Comparison of ENCODE assay signal across 31 cellular contexts in genomic region chr6:121873595-121873994, GRCh38.
"Had no signal": no experiment of that assay in that cellular context is flagged by ENCODE, and none has a peak within 500 bp of the region (broad histone marks: within the 10 kb centered on the region; RNA-seq: fewer than 3 reads in every experiment).

No MANE protein-coding gene starts in this region.

- DNase-seq: activated B cell treated with CpG ODN at 0.5 μM for 24 hours; activated CD4-positive, alpha-beta T cell treated with anti-CD3 and anti-CD28 coated beads for 48 hours; activated CD4-positive, alpha-beta T cell treated with anti-CD3 and anti-CD28 coated beads, Interleukin-2, amount 50 U/mL, for 1 hour; activated CD4-positive, alpha-beta T cell treated with anti-CD3 and anti-CD28 coated beads, Interleukin-2, amount 50 U/mL, for 48 hours; activated CD8-positive, alpha-beta memory T cell treated with anti-CD3 and anti-CD28 coated beads for 24 hours; activated CD8-positive, alpha-beta T cell treated with anti-CD3 and anti-CD28 coated beads for 36 hours; activated effector memory CD4-positive, alpha-beta T cell treated with Interleukin-2 at 50 U/mL for 16 hours; activated gamma-delta T cell treated with Interleukin-2 at 50 U/mL for 16 hours; activated naive CD4-positive, alpha-beta T cell treated with anti-CD3 and anti-CD28 coated beads for 36 hours; activated naive CD8-positive, alpha-beta T cell treated with anti-CD3 and anti-CD28 coated beads for 36 hours; activated naive CD8-positive, alpha-beta T cell treated with anti-CD3 and anti-CD28 coated beads, Interleukin-2, amount 50 U/mL, for 24 hours; activated T-cell treated with anti-CD3 and anti-CD28 coated beads, Interleukin-2, amount 50 U/mL, for 4 hours; adrenal gland; amygdala; aorta; central memory CD4-positive, alpha-beta T cell; cerebellar nuclear complex; colonic mucosa; effector CD8-positive, alpha-beta T cell; esophagus squamous epithelium; foreskin melanocyte; heart right ventricle; T-helper 17 cell; T1000; WERI-Rb-1 had no signal

- H3K27ac ChIP-seq: adrenal gland, breast epithelium, cardiac muscle cell, colonic mucosa, epithelial cell of prostate, esophagus squamous epithelium, gastroesophageal sphincter, heart right ventricle, WERI-Rb-1 had no signal

- H3K27me3 ChIP-seq: adrenal gland, breast epithelium, cardiac muscle cell, colonic mucosa, esophagus squamous epithelium, gastroesophageal sphincter, heart right ventricle had no signal

- H3K4me1 ChIP-seq: adrenal gland, breast epithelium, colonic mucosa, esophagus squamous epithelium, gastroesophageal sphincter, heart right ventricle had no signal

- H3K9me3 ChIP-seq: adrenal gland, breast epithelium, colonic mucosa, esophagus squamous epithelium, gastroesophageal sphincter, heart right ventricle had no signal

- H3K36me3 ChIP-seq: adrenal gland, breast epithelium, cardiac muscle cell, colonic mucosa, esophagus squamous epithelium, gastroesophageal sphincter, heart right ventricle, WERI-Rb-1 had no signal

- ATAC-seq: activated CD4-positive, CD25-positive, alpha-beta regulatory T cell treated with anti-CD3 and anti-CD28 coated beads, Interleukin-2, amount 50 U/mL, for 24 hours; activated CD8-positive, alpha-beta T cell treated with anti-CD3 and anti-CD28 coated beads for 36 hours; activated naive CD8-positive, alpha-beta T cell treated with anti-CD3 and anti-CD28 coated beads, Interleukin-2, amount 50 U/mL, for 24 hours; activated T-cell treated with anti-CD3 and anti-CD28 coated beads, Interleukin-2, amount 50 U/mL, for 4 hours; activated T-helper 17 cell treated with anti-CD3 and anti-CD28 coated beads, Interleukin-2, amount 50 U/mL, for 72 hours; gastroesophageal sphincter; heart right ventricle; T-helper 17 cell had no signal

- H3K4me3 ChIP-seq: adrenal gland, breast epithelium, cardiac muscle cell, colonic mucosa, esophagus squamous epithelium, gastroesophageal sphincter, heart right ventricle had no signal
